15 cellular contexts compared by ENCODE assay signal in genomic region chr14:90344920-90345557, GRCh38.
"Had no signal": no experiment of that assay in that cellular context is flagged by ENCODE, and none has a peak within 500 bp of the region (broad histone marks: within the 10 kb centered on the region; RNA-seq: fewer than 3 reads in every experiment).

No MANE protein-coding gene starts in this region.

- H3K27ac Mint-ChIP-seq: activated CD4-positive, alpha-beta T cell treated with anti-CD3 and anti-CD28 coated beads, Interleukin-2, amount 10 ng/mL, durations not matched to agents 7 days and 5 days; activated naive CD4-positive, alpha-beta T cell treated with anti-CD3 and anti-CD28 coated beads for 36 hours; activated T-helper 17 cell treated with anti-CD3 and anti-CD28 coated beads, Interleukin-2, amount 50 U/mL, for 72 hours; nephron progenitor cell; stimulated activated naive CD8-positive, alpha-beta T cell treated with anti-CD3 and anti-CD28 coated beads, Interleukin-15, Interleukin-2, amounts not matched to agents 100 ng/mL and 50 ng/mL, for 24 hours had no signal

- H3K4me3 ChIP-seq: left ventricle myocardium inferior, upper lobe of left lung had no signal

- H3K36me3 ChIP-seq: left ventricle myocardium inferior, upper lobe of left lung had no signal

- FAIRE-seq: islet of Langerhans, TTC549 had no signal

- H3K27me3 ChIP-seq: upper lobe of left lung had no signal

- DNase-seq: activated CD4-positive, alpha-beta T cell treated with anti-CD3 and anti-CD28 coated beads, Interleukin-2, amount 10 ng/mL, durations not matched to agents 7 days and 5 days; activated CD4-positive, CD25-positive, alpha-beta regulatory T cell; activated CD8-positive, alpha-beta memory T cell treated with anti-CD3 and anti-CD28 coated beads for 24 hours; activated naive CD4-positive, alpha-beta T cell treated with anti-CD3 and anti-CD28 coated beads for 36 hours; left ventricle myocardium inferior; mesenchymal stem cell; nephron progenitor cell; stimulated activated CD4-positive, alpha-beta T cell treated with anti-CD3 and anti-CD28 coated beads, Interleukin-2, amount 100 ng/mL, for 48 hours; stimulated activated CD8-positive, alpha-beta memory T cell treated with anti-CD3 and anti-CD28 coated beads, Interleukin-4, amount 100 ng/mL, for 48 hours; T-helper 2 cell; upper lobe of left lung had no signal

- H3K4me3 Mint-ChIP-seq: activated CD4-positive, alpha-beta T cell treated with anti-CD3 and anti-CD28 coated beads, Interleukin-2, amount 10 ng/mL, durations not matched to agents 7 days and 5 days; activated naive CD4-positive, alpha-beta T cell treated with anti-CD3 and anti-CD28 coated beads for 36 hours; activated T-helper 17 cell treated with anti-CD3 and anti-CD28 coated beads, Interleukin-2, amount 50 U/mL, for 72 hours; nephron progenitor cell; stimulated activated naive CD8-positive, alpha-beta T cell treated with anti-CD3 and anti-CD28 coated beads, Interleukin-15, Interleukin-2, amounts not matched to agents 100 ng/mL and 50 ng/mL, for 24 hours had no signal

- H3K4me1 ChIP-seq: left ventricle myocardium inferior, upper lobe of left lung had no signal

- H3K4me1 Mint-ChIP-seq: activated CD4-positive, alpha-beta T cell treated with anti-CD3 and anti-CD28 coated beads, Interleukin-2, amount 10 ng/mL, durations not matched to agents 7 days and 5 days; activated T-helper 17 cell treated with anti-CD3 and anti-CD28 coated beads, Interleukin-2, amount 50 U/mL, for 72 hours; nephron progenitor cell had no signal

- H3K9me3 Mint-ChIP-seq: activated CD4-positive, alpha-beta T cell treated with anti-CD3 and anti-CD28 coated beads, Interleukin-2, amount 10 ng/mL, durations not matched to agents 7 days and 5 days; activated naive CD4-positive, alpha-beta T cell treated with anti-CD3 and anti-CD28 coated beads for 36 hours; activated T-helper 17 cell treated with anti-CD3 and anti-CD28 coated beads, Interleukin-2, amount 50 U/mL, for 72 hours; nephron progenitor cell; stimulated activated naive CD8-positive, alpha-beta T cell treated with anti-CD3 and anti-CD28 coated beads, Interleukin-15, Interleukin-2, amounts not matched to agents 100 ng/mL and 50 ng/mL, for 24 hours had no signal

- H3K9me3 ChIP-seq: left ventricle myocardium inferior, upper lobe of left lung had no signal

- H3K27ac ChIP-seq: left ventricle myocardium inferior, upper lobe of left lung had no signal
